Comparison of ENCODE assay signal across 20 cellular contexts in genomic region chr19:47129579-47129978, GRCh38. TPM values are rescaled to one million over a fixed set of nuclear protein-coding genes. Genes with fewer than 3 reads are reported as not detected.
DNase-seq lines count a peak whose midpoint lies in the region; ATAC-seq and TF ChIP-seq lines count a peak whose summit lies in the region.
"Had no signal": no experiment of that assay in that cellular context is flagged by ENCODE, and none has a peak within 500 bp of the region (broad histone marks: within the 10 kb centered on the region; RNA-seq: fewer than 3 reads in every experiment).

No MANE protein-coding gene starts in this region.

- H3K9me3 ChIP-seq in CD4-positive, CD25-positive, alpha-beta regulatory T cell (ENCODE audit: control insufficient read depth in 2 of 2, low read length in 2 of 2): no peaks in the 10 kb centered on the region
- peaks cover 0 to 4% of the 10 kb centered on the region in 2 experiments; a peak in 1 of 4 replicates for H3K9me3 ChIP-seq in HCT116 (ENCODE audit: control insufficient read depth in 1 of 2, insufficient read depth in 1 of 2, low read depth in 1 of 2, low read length in 2 of 2)
- H3K9me3 ChIP-seq: left ventricle myocardium inferior, transverse colon had no signal

- peaks cover 25 to 49% (median 35%) of the 10 kb centered on the region in 4 donors for H3K4me1 Mint-ChIP-seq in CD4-positive, CD25-positive, alpha-beta regulatory T cell
- H3K4me1 Mint-ChIP-seq in neural crest cell (peaks cover 46% of the 10 kb centered on the region), glutamatergic neuron (ENCODE audit: low read depth, unreplicated experiment) (peaks cover 10% of the 10 kb centered on the region)

- H3K9me3 Mint-ChIP-seq in CD4-positive, CD25-positive, alpha-beta regulatory T cell: peaks cover 0 to 2% (median 0%) of the 10 kb centered on the region in 7 donors
- H3K9me3 Mint-ChIP-seq in neural crest cell (peaks cover 3% of the 10 kb centered on the region), glutamatergic neuron (ENCODE audit: unreplicated experiment) (peaks cover 8% of the 10 kb centered on the region)

- H3K4me3 Mint-ChIP-seq in CD4-positive, CD25-positive, alpha-beta regulatory T cell: peak overlapping the region; percentile 13 to 99 (median 72)
- H3K4me3 Mint-ChIP-seq in neural crest cell (peak overlapping the region; percentile 100), glutamatergic neuron (ENCODE audit: unreplicated experiment) (no peak overlapping the region)

- H3K9me2 ChIP-seq in HCT116 (ENCODE audit: insufficient read depth): no peaks in the 10 kb centered on the region

- H3K9ac ChIP-seq in HCT116 (ENCODE audit: low read length): no peak overlapping the region

- H3K4me3 ChIP-seq in CD4-positive, CD25-positive, alpha-beta regulatory T cell (ENCODE audit: low read depth, low read length): no peak overlapping the region
- no peak overlapping the region for H3K4me3 ChIP-seq in HCT116 (replicated peaks in 1 of 2; ENCODE audit: low read depth in 1 of 2, low read length in 2 of 2)

- CTCF ChIA-PET in HCT116 (lab: Charles Lee): interaction anchor here (1.2 kb wide), 1 partner anchor 50 kb away, joined by 6 read pairs; no protein-coding TSS in a partner anchor

- no peak for ATAC-seq in CD4-positive, CD25-positive, alpha-beta regulatory T cell (ENCODE audit: low read depth in 2 of 2)
- no peak for ATAC-seq in HCT116
- ATAC-seq in GM18909 (IDR thresholded peaks at IDR 0.05; ENCODE audit: poor library complexity, unreplicated experiment): no peak
- ATAC-seq: activated CD4-positive, CD25-positive, alpha-beta regulatory T cell treated with anti-CD3 and anti-CD28 coated beads, Interleukin-2, amount 50 U/mL, for 24 hours had no signal

- no peak for TF ChIP-seq CTCF in HCT116 (IDR thresholded peaks at IDR 0.05 in 2 of 3, conservative IDR thresholded peaks at IDR 0.05 in 1 of 3; ENCODE audit: borderline replicate concordance in 1 of 3, insufficient read depth in 1 of 3, low read depth in 2 of 3, low read length in 2 of 3)
- TF ChIP-seq CTCF in VCaP (conservative IDR thresholded peaks at IDR 0.05): no peak
- no peak for TF ChIP-seq CTCF in neural crest cell (conservative IDR thresholded peaks at IDR 0.05)
- no peak for TF ChIP-seq CTCF in glutamatergic neuron (IDR thresholded peaks at IDR 0.05; ENCODE audit: partially characterized antibody, unreplicated experiment)

- POLR2A ChIA-PET in HCT116 (lab: Charles Lee): no interaction called here

- H4K20me1 ChIP-seq in HCT116 (ENCODE audit: insufficient read depth): peaks cover 5% of the 10 kb centered on the region; the same call in 1 of the 2 replicates

- H3K27ac Mint-ChIP-seq in CD4-positive, CD25-positive, alpha-beta regulatory T cell: peak overlapping the region in 1 of 3 donors; percentile 52
- H3K27ac Mint-ChIP-seq in neural crest cell (ENCODE audit: unreplicated experiment) (no peak overlapping the region), glutamatergic neuron (ENCODE audit: unreplicated experiment) (no peak overlapping the region)

- DNase-seq in CD4-positive, CD25-positive, alpha-beta regulatory T cell: no peak
- DNase-seq in HCT116 (ENCODE audit: low read depth, low spot score) (no peak), neural crest cell (ENCODE audit: low read depth, low spot score) (no peak), hepatic stellate cell (ENCODE audit: low spot score) (no peak), glutamatergic neuron (no peak)
- DNase-seq: activated CD4-positive, alpha-beta T cell treated with anti-CD3 and anti-CD28 coated beads, Interleukin-2, amount 50 U/mL, for 48 hours; activated CD8-positive, alpha-beta memory T cell treated with anti-CD3 and anti-CD28 coated beads, Interleukin-2, amount 50 U/mL, for 48 hours; activated effector memory CD4-positive, alpha-beta T cell treated with Interleukin-2 at 50 U/mL for 16 hours; central memory CD4-positive, alpha-beta T cell; dorsolateral prefrontal cortex; left ventricle myocardium inferior; NCI-H1105; NCI-H187 treated with DMSO at 0.1 percent for 48 hours; NCI-H524 treated with DMSO at 0.1 percent for 48 hours; NK-92 treated with Interleukin-12 subunit alpha and Interleukin-12 subunit beta, amount 100 ng/mL, for 24 hours; T-helper 1 cell; transverse colon had no signal

- no peak for TF ChIP-seq RAD21 in HCT116 (IDR thresholded peaks at IDR 0.05; ENCODE audit: low read depth)

- no peak overlapping the region for H3K27ac ChIP-seq in CD4-positive, CD25-positive, alpha-beta regulatory T cell (ENCODE audit: insufficient read depth, low read length, poor library complexity, severe bottlenecking)
- 0 out of 2 replicates have a peak overlapping the region, but pooled peaks have one; percentile 86 for H3K27ac ChIP-seq in HCT116 (ENCODE audit: low read depth, low read length)
- peak overlapping the region; percentile 91; the same call in 1 of the 2 replicates for H3K27ac ChIP-seq in VCaP

- no peaks in the 10 kb centered on the region for H3K36me3 ChIP-seq in CD4-positive, CD25-positive, alpha-beta regulatory T cell (ENCODE audit: control insufficient read depth, insufficient read depth, low read length)
- peaks cover 5 to 8% of the 10 kb centered on the region in 2 experiments; a peak in 2 of 4 replicates for H3K36me3 ChIP-seq in HCT116 (ENCODE audit: control insufficient read depth in 1 of 2, insufficient read depth in 2 of 2, low read length in 2 of 2)
- H3K36me3 ChIP-seq: left ventricle myocardium inferior, transverse colon had no signal

- RAD21 ChIA-PET in HCT116 (lab: Charles Lee; ENCODE audit: low non-redundant PET in 1 of 2, low total read pairs in 2 of 2, uncharacterized antibody in 2 of 2, unreplicated experiment in 2 of 2): no interaction called here

- peaks cover 40% of the 10 kb centered on the region for H3K4me1 ChIP-seq in CD4-positive, CD25-positive, alpha-beta regulatory T cell (ENCODE audit: control insufficient read depth, insufficient read depth, low read length, poor library complexity, severe bottlenecking)
- H3K4me1 ChIP-seq in HCT116 (ENCODE audit: control insufficient read depth in 1 of 2, insufficient read depth in 2 of 2, low read length in 2 of 2): peaks cover 22 to 43% of the 10 kb centered on the region in 2 experiments

- H3K79me2 ChIP-seq in HCT116 (ENCODE audit: insufficient read depth, low read length): peaks cover 39% of the 10 kb centered on the region

- no peak overlapping the region for H3K4me2 ChIP-seq in HCT116 (ENCODE audit: low read length)

- TF ChIP-seq POLR2A in HCT116 (IDR thresholded peaks at IDR 0.05; ENCODE audit: borderline replicate concordance, extremely low read depth, insufficient read depth, insufficient read length): no peak

- H3K27me3 Mint-ChIP-seq in CD4-positive, CD25-positive, alpha-beta regulatory T cell: peaks cover 10% of the 10 kb centered on the region
- H3K27me3 Mint-ChIP-seq in neural crest cell (ENCODE audit: low read depth) (peaks cover 4% of the 10 kb centered on the region), glutamatergic neuron (ENCODE audit: unreplicated experiment) (peaks cover 13% of the 10 kb centered on the region)

- peaks cover 19% of the 10 kb centered on the region for H3K36me3 Mint-ChIP-seq in CD4-positive, CD25-positive, alpha-beta regulatory T cell
- H3K36me3 Mint-ChIP-seq in neural crest cell (ENCODE audit: low read depth) (peaks cover 22% of the 10 kb centered on the region), glutamatergic neuron (ENCODE audit: unreplicated experiment) (peaks cover 4% of the 10 kb centered on the region)

- H2AFZ ChIP-seq in HCT116 (ENCODE audit: low read depth, low read length, poor library complexity, severe bottlenecking): peak overlapping the region; percentile 52

- BruUV-seq in HCT116 (replicated peaks; lab: Mats Ljungman, UMichigan): no TSS peak

- no peaks in the 10 kb centered on the region for H3K27me3 ChIP-seq in CD4-positive, CD25-positive, alpha-beta regulatory T cell (ENCODE audit: control insufficient read depth, insufficient read depth, low read length)
- no peaks in the 10 kb centered on the region for H3K27me3 ChIP-seq in HCT116 (ENCODE audit: insufficient read depth, low read length)
- H3K27me3 ChIP-seq: dorsolateral prefrontal cortex, transverse colon had no signal

- intact Hi-C loops in HCT116 (cut with micrococcal nuclease): loop anchor here (10.0 kb wide), 1 partner anchor 265 kb away; the partner anchor contains the start of gene ARHGAP35

TF ChIP-seq in HCT116, 20 proteins besides CTCF, POLR2A, EP300 and RAD21:
- TF ChIP-seq SP1 (IDR thresholded peaks at IDR 0.05; ENCODE audit: low read depth) (no peak), CEBPB (IDR thresholded peaks at IDR 0.05; ENCODE audit: low read depth) (no peak)
TF ChIP-seq in HCT116: peak in this region for 0.

RNA-seq across cellular contexts. Expression of gene SAE1, which starts 1.1 kb away (rescaled TPM):
- 45.5 TPM for total RNA-seq in CD4-positive, CD25-positive, alpha-beta regulatory T cell
- polyA plus RNA-seq in CD4-positive, CD25-positive, alpha-beta regulatory T cell: 100 to 1,000 TPM; 106 to 127 (median 115) TPM
- total RNA-seq in HCT116 (2021; ENCODE audit: unreplicated experiment) (213 TPM), neural crest cell (272 and 280 TPM in 2 replicates), glutamatergic neuron (ENCODE audit: unreplicated experiment) (79.9 TPM)
- 154 and 195 TPM in 2 replicates for polyA plus RNA-seq in HCT116 (2012)

RNA-seq across cellular contexts. Expression of gene ZC3H4, which starts 16.0 kb away (rescaled TPM):
- 84.7 TPM for total RNA-seq in CD4-positive, CD25-positive, alpha-beta regulatory T cell
- under 1 TPM; 0.58 to 0.84 (median 0.69) TPM for polyA plus RNA-seq in CD4-positive, CD25-positive, alpha-beta regulatory T cell
- total RNA-seq in HCT116 (2021; ENCODE audit: unreplicated experiment): 45.1 TPM
- 14.0 and 16.4 TPM in 2 replicates for polyA plus RNA-seq in HCT116 (2012)
- total RNA-seq in neural crest cell: 103 and 104 TPM in 2 replicates
- total RNA-seq in glutamatergic neuron (ENCODE audit: unreplicated experiment): 50.3 TPM
